In genomic region chr3:2097641-2098191, GRCh38 we compare ENCODE assay signal across 10 cellular contexts. TPM values are rescaled to one million over a fixed set of nuclear protein-coding genes. Genes with fewer than 3 reads are reported as not detected.
DNase-seq lines count a peak whose midpoint lies in the region; ATAC-seq and TF ChIP-seq lines count a peak whose summit lies in the region.
"Had no signal": no experiment of that assay in that cellular context is flagged by ENCODE, and none has a peak within 500 bp of the region (broad histone marks: within the 10 kb centered on the region; RNA-seq: fewer than 3 reads in every experiment).

No MANE protein-coding gene starts in this region.

- H3K27me3 Mint-ChIP-seq in activated naive CD4-positive, alpha-beta T cell treated with anti-CD3 and anti-CD28 coated beads, Interleukin-2, amount 10 ng/mL, durations not matched to agents 7 days and 5 days: peaks cover 39% of the 10 kb centered on the region

- H3K9me3 Mint-ChIP-seq in activated naive CD4-positive, alpha-beta T cell treated with anti-CD3 and anti-CD28 coated beads, Interleukin-2, amount 10 ng/mL, durations not matched to agents 7 days and 5 days: no peaks in the 10 kb centered on the region

- H3K27me3 ChIP-seq in hepatocyte: peaks cover 32% of the 10 kb centered on the region
- H3K27me3 ChIP-seq in psoas muscle (ENCODE audit: insufficient read depth in 3 of 3, low read length in 2 of 3): peaks cover 8 to 48% (median 12%) of the 10 kb centered on the region in 3 donors

- WGBS in hepatocyte (ENCODE audit: low lambda C conversion rate, missing lambda C conversion rate): 6% methylated on average over 18 of the region's 18 CpGs
- WGBS in psoas muscle, 3 donors: 5 to 7% (median 5%) methylated on average over 18 of the region's 18 CpGs

- H2AFZ ChIP-seq in hepatocyte: peak overlapping the region; percentile 42

- no peak overlapping the region for H3K27ac ChIP-seq in SK-N-MC
- H3K27ac ChIP-seq in hepatocyte: peak overlapping the region; percentile 81
- no peak overlapping the region for H3K27ac ChIP-seq in psoas muscle
- H3K27ac ChIP-seq: adrenal gland had no signal

- H3K4me3 ChIP-seq in SK-N-MC (peak overlapping the region; percentile 81), hepatocyte (peak overlapping the region; percentile 68), psoas muscle (peak overlapping the region; percentile 54)

- peak overlapping the region; percentile 95 for H3K4me2 ChIP-seq in hepatocyte

- CTCF ChIA-PET in activated naive CD4-positive, alpha-beta T cell treated with anti-CD3 and anti-CD28 coated beads, Interleukin-2, amount 10 ng/mL, durations not matched to agents 7 days and 5 days (lab: Charles Lee): no interaction called here

- H4K20me1 ChIP-seq in hepatocyte (ENCODE audit: insufficient read depth, poor library complexity, severe bottlenecking): no peaks in the 10 kb centered on the region

- H3K9ac ChIP-seq in SK-N-MC (ENCODE audit: insufficient read length): no peak overlapping the region

- no peak overlapping the region for H3K4me3 Mint-ChIP-seq in activated naive CD4-positive, alpha-beta T cell treated with anti-CD3 and anti-CD28 coated beads, Interleukin-2, amount 10 ng/mL, durations not matched to agents 7 days and 5 days

- peaks cover 21% of the 10 kb centered on the region for H3K79me2 ChIP-seq in hepatocyte

- no peaks in the 10 kb centered on the region for H3K36me3 Mint-ChIP-seq in activated naive CD4-positive, alpha-beta T cell treated with anti-CD3 and anti-CD28 coated beads, Interleukin-2, amount 10 ng/mL, durations not matched to agents 7 days and 5 days

- no peak for ATAC-seq in psoas muscle

- H3K4me1 ChIP-seq in hepatocyte (ENCODE audit: insufficient read depth) (peaks cover 6% of the 10 kb centered on the region), psoas muscle (no peaks in the 10 kb centered on the region)
- H3K4me1 ChIP-seq: adrenal gland had no signal

- TF ChIP-seq CTCF in hepatocyte (IDR thresholded peaks at IDR 0.05; ENCODE audit: poor library complexity): no peak
- TF ChIP-seq CTCF in psoas muscle (IDR thresholded peaks at IDR 0.05): no peak
- no peak for TF ChIP-seq CTCF in GM10266 (IDR thresholded peaks at IDR 0.05; ENCODE audit: control insufficient read depth, insufficient read depth, low read depth, missing control alignments)

- in situ Hi-C loops in G401 (cut with HindIII; ENCODE audit: low sequenced_read_pairs): no loop called here

- H3K27ac Mint-ChIP-seq in activated naive CD4-positive, alpha-beta T cell treated with anti-CD3 and anti-CD28 coated beads, Interleukin-2, amount 10 ng/mL, durations not matched to agents 7 days and 5 days: no peak overlapping the region

- no peaks in the 10 kb centered on the region for H3K9me2 ChIP-seq in hepatocyte (replicated peaks; ENCODE audit: insufficient read depth)

- H3K36me3 ChIP-seq in SK-N-MC (ENCODE audit: insufficient read depth, low read length) (no peaks in the 10 kb centered on the region), hepatocyte (replicated peaks; ENCODE audit: insufficient read depth, low read depth) (no peaks in the 10 kb centered on the region), psoas muscle (ENCODE audit: insufficient read depth in 1 of 2, low read depth in 1 of 2) (no peaks in the 10 kb centered on the region)
- H3K36me3 ChIP-seq: adrenal gland had no signal

- peak; percentile 56 for DNase-seq in G401 (ENCODE audit: low spot score)
- peak; percentile 12 for DNase-seq in SK-N-MC (ENCODE audit: low read depth, low spot score)
- peak; percentile 56 for DNase-seq in hepatocyte (ENCODE audit: low spot score)
- no peak for DNase-seq in psoas muscle
- no peak for DNase-seq in activated naive CD4-positive, alpha-beta T cell treated with anti-CD3 and anti-CD28 coated beads, Interleukin-2, amount 10 ng/mL, durations not matched to agents 7 days and 5 days
- DNase-seq in middle frontal gyrus (ENCODE audit: extremely low spot score, low spot score): no peak
- no peak for DNase-seq in GM10266 (ENCODE audit: extremely low spot score)
- DNase-seq in NCI-H1092 treated with DMSO at 0.1 percent for 48 hours (lab: John Stamatoyannopoulos, UW): no peak
- DNase-seq: T-helper 9 cell had no signal

- no peaks in the 10 kb centered on the region for H3K9me3 ChIP-seq in SK-N-MC (ENCODE audit: low read depth, low read length)
- no peaks in the 10 kb centered on the region for H3K9me3 ChIP-seq in hepatocyte (ENCODE audit: low read depth)
- H3K9me3 ChIP-seq in psoas muscle: no peaks in the 10 kb centered on the region
- H3K9me3 ChIP-seq: adrenal gland had no signal

- H3K4me1 Mint-ChIP-seq in activated naive CD4-positive, alpha-beta T cell treated with anti-CD3 and anti-CD28 coated beads, Interleukin-2, amount 10 ng/mL, durations not matched to agents 7 days and 5 days: peaks cover 2% of the 10 kb centered on the region

- intact Hi-C loops in psoas muscle (cut with DNase I): no loop called here

RNA-seq across cellular contexts. Expression of gene CNTN4, which starts 0.9 kb away (rescaled TPM):
- not detected in 2 replicates for total RNA-seq in G401 (2014; rRNA removed; shearing (Covaris generic))
- total RNA-seq in hepatocyte (30.3 and 35.2 TPM in 2 replicates), psoas muscle (1 to 10 TPM in 2 of 4 donors, under 1 TPM in 2; 0.32 to 3.2 (median 1.1) TPM)
- polyA plus RNA-seq in hepatocyte (17.4 and 17.6 TPM in 2 replicates), psoas muscle (under 1 TPM; 0.17 to 0.68 (median 0.29) TPM)

Comparison
In these comparisons a context has a peak if more than half of its experiments do, and no peak if none do; other contexts are left out.
1. DNase-seq: peak in G401 (single experiment), SK-N-MC (single experiment) and hepatocyte (single experiment); none in psoas muscle (0 of 2), activated naive CD4-positive, alpha-beta T cell treated with anti-CD3 and anti-CD28 coated beads, Interleukin-2, amount 10 ng/mL, durations not matched to agents 7 days and 5 days (single experiment), middle frontal gyrus (single experiment), GM10266 (single experiment) and NCI-H1092 treated with DMSO at 0.1 percent for 48 hours (single experiment).
2. Peak in every context shown above with its lines, with median percentiles within 50 percentile points of each other: H3K4me3 ChIP-seq.